Comparison of ENCODE assay signal across 7 cellular contexts in the genomic region with DNA sequence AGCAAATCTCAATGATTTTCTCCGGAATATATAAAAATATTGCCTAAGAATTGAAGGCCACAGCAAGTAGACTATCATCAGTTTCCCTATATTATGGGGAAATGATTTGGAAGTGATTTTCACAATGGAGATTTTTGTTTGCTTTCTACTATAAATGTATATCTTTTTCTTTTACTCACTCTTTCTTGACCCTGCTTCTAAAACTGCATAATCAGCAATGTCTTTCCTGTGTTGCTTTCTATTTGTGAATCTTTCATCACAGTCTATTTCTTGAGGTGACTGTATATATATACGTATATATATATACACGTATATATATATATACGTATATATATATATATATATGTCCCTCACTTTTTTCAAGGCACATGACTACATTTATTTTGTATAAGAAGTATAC.
"Had no signal": no experiment of that assay in that cellular context is flagged by ENCODE, and none has a peak within 500 bp of the region (broad histone marks: within the 10 kb centered on the region; RNA-seq: fewer than 3 reads in every experiment).

No MANE protein-coding gene starts in this region.

- H3K27ac ChIP-seq: HL-60 had no signal

- H3K4me2 ChIP-seq: GM23338 had no signal

- ATAC-seq: GM23338 had no signal

- FAIRE-seq: H1, H54 had no signal

- H2AFZ ChIP-seq: GM23338 had no signal

- DNase-seq: H9, HCEC 1CT, KG1 had no signal

- H3K4me3 ChIP-seq: GM23338 had no signal
